Comparison of ENCODE assay signal across 9 cellular contexts in the genomic region with DNA sequence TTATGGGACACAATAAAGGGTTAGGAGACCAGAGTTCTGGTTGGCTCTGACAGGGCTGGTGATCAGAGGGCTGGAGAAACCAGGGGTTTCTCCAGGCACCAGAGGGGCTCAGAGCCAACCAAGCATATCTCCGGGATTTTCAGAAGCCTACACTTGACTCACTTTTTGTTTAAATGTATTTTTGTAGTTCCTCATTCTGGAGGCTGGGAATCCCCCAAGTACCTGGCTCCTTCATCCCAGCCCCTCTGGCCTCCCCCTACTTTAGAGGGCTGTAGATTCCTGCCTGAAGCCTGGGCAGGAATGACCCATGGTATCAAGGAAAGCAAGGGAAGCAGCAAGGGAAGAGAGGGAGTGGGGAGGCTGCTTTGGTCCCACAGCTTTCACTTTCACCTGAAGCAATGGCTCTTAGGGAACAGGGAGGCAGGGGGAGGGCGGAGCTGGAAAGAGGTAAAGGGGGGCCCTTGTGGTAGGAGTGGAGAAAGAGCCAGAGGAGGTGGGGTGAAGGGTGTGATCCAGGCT. TPM values are rescaled to one million over a fixed set of nuclear protein-coding genes. Genes with fewer than 3 reads are reported as not detected.
DNase-seq lines count a peak whose midpoint lies in the region; ATAC-seq, FAIRE-seq and TF ChIP-seq lines count a peak whose summit lies in the region.
"Had no signal": no experiment of that assay in that cellular context is flagged by ENCODE, and none has a peak within 500 bp of the region (broad histone marks: within the 10 kb centered on the region; RNA-seq: fewer than 3 reads in every experiment).

No MANE protein-coding gene starts in this region.

- peak overlapping the region; percentile 59 for H3K9ac ChIP-seq in HCT116 (ENCODE audit: low read length)

- H3K4me1 ChIP-seq in HCT116 (ENCODE audit: control insufficient read depth in 1 of 2, insufficient read depth in 2 of 2, low read length in 2 of 2) (peaks cover 11 to 15% of the 10 kb centered on the region in 2 experiments), ascending aorta (peaks cover 0 to 3% of the 10 kb centered on the region in 2 donors)

- H3K36me3 ChIP-seq in HCT116 (ENCODE audit: control insufficient read depth in 1 of 2, insufficient read depth in 2 of 2, low read length in 2 of 2) (peaks cover 0 to 12% of the 10 kb centered on the region in 2 experiments; a peak in 2 of 4 replicates), ascending aorta (peaks cover 16 to 20% of the 10 kb centered on the region in 2 donors)

- no peak for DNase-seq in HCT116 (ENCODE audit: low read depth, low spot score)
- DNase-seq in ascending aorta (ENCODE audit: low spot score in 2 of 2), result no peak
- DNase-seq in renal cortical epithelial cell (ENCODE audit: low read depth), result peak; percentile 40
- no peak for DNase-seq in foreskin melanocyte
- no peak for DNase-seq in NCI-H1417 (lab: John Stamatoyannopoulos, UW)
- no peak for DNase-seq in stimulated activated naive CD4-positive, alpha-beta T cell (lab: John Stamatoyannopoulos, UW)
- DNase-seq in H54 (ENCODE audit: insufficient read length, low spot score), result no peak

- no peak for TF ChIP-seq RAD21 in HCT116 (IDR thresholded peaks at IDR 0.05; ENCODE audit: low read depth)

- CTCF ChIA-PET in HCT116 (lab: Charles Lee), result interaction anchor here (1.3 to 1.4 kb wide), 2 partner anchors 9 to 188 kb away, joined by 3 to 4 read pairs; no protein-coding TSS in a partner anchor

- ATAC-seq in GM18502 (IDR thresholded peaks at IDR 0.05; ENCODE audit: poor library complexity, unreplicated experiment), result peak; percentile 38
- no peak for ATAC-seq in HCT116

- H3K79me2 ChIP-seq in HCT116 (ENCODE audit: insufficient read depth, low read length), result peaks cover 12% of the 10 kb centered on the region

- no peak overlapping the region for H2AFZ ChIP-seq in HCT116 (ENCODE audit: low read depth, low read length, poor library complexity, severe bottlenecking)

- peak overlapping the region; percentile 83 for H3K4me2 ChIP-seq in HCT116 (ENCODE audit: low read length)

- H3K4me3 ChIP-seq in HCT116 (replicated peaks in 1 of 2; ENCODE audit: low read depth in 1 of 2, low read length in 2 of 2), result peak overlapping the region; percentile 71 to 74
- H3K4me3 ChIP-seq in ascending aorta, result peak overlapping the region; percentile 52 to 64

- no peak for FAIRE-seq in H54 (lab: Jason Lieb, UNC)
- FAIRE-seq: pancreas had no signal

- H3K27me3 ChIP-seq in HCT116 (ENCODE audit: insufficient read depth, low read length) (no peaks in the 10 kb centered on the region), ascending aorta (no peaks in the 10 kb centered on the region)
- H3K27me3 ChIP-seq: pancreas had no signal

- no peak for TF ChIP-seq CTCF in HCT116 (IDR thresholded peaks at IDR 0.05 in 2 of 3, conservative IDR thresholded peaks at IDR 0.05 in 1 of 3; ENCODE audit: borderline replicate concordance in 1 of 3, insufficient read depth in 1 of 3, low read depth in 2 of 3, low read length in 2 of 3)
- no peak for TF ChIP-seq CTCF in ascending aorta (IDR thresholded peaks at IDR 0.05)

- no peak for TF ChIP-seq POLR2A in HCT116 (IDR thresholded peaks at IDR 0.05; ENCODE audit: borderline replicate concordance, extremely low read depth, insufficient read depth, insufficient read length)
- no peak for TF ChIP-seq POLR2A in H54 (IDR thresholded peaks at IDR 0.05; ENCODE audit: low read depth, low read length)

- intact Hi-C loops in HCT116 (cut with micrococcal nuclease), result no loop called here
- intact Hi-C loops in ascending aorta (cut with DNase I), result loop anchor here (10.0 kb wide), 1 partner anchor 566 kb away; a partner anchor contains a TSS

- no peaks in the 10 kb centered on the region for H4K20me1 ChIP-seq in HCT116 (ENCODE audit: insufficient read depth)

- no peaks in the 10 kb centered on the region for H3K9me2 ChIP-seq in HCT116 (ENCODE audit: insufficient read depth)

- H3K27ac ChIP-seq in HCT116 (ENCODE audit: low read depth, low read length) (no peak overlapping the region), ascending aorta (peak overlapping the region; percentile 81 to 87)

- POLR2A ChIA-PET in HCT116 (lab: Charles Lee), result no interaction called here

- RAD21 ChIA-PET in HCT116 (lab: Charles Lee; ENCODE audit: low non-redundant PET in 1 of 2, low total read pairs in 2 of 2, uncharacterized antibody in 2 of 2, unreplicated experiment in 2 of 2), result no interaction called here

- BruUV-seq in HCT116 (replicated peaks; lab: Mats Ljungman, UMichigan), result no TSS peak

- H3K9me3 ChIP-seq in HCT116 (ENCODE audit: control insufficient read depth in 1 of 2, insufficient read depth in 1 of 2, low read depth in 1 of 2, low read length in 2 of 2) (no peaks in the 10 kb centered on the region), ascending aorta (no peaks in the 10 kb centered on the region)
- H3K9me3 ChIP-seq: pancreas had no signal

TF ChIP-seq in HCT116, 20 proteins besides CTCF, POLR2A, EP300 and RAD21:
- TF ChIP-seq EZH2 (IDR thresholded peaks at IDR 0.05), result no peak
- TF ChIP-seq ZNF274 (IDR thresholded peaks at IDR 0.05; ENCODE audit: low read depth, low read length), result no peak
- no peak for TF ChIP-seq SRF (IDR thresholded peaks at IDR 0.05; ENCODE audit: low read depth)
- TF ChIP-seq FOSL1 (IDR thresholded peaks at IDR 0.05; ENCODE audit: low read depth), result no peak
- TF ChIP-seq, protein P1, sequence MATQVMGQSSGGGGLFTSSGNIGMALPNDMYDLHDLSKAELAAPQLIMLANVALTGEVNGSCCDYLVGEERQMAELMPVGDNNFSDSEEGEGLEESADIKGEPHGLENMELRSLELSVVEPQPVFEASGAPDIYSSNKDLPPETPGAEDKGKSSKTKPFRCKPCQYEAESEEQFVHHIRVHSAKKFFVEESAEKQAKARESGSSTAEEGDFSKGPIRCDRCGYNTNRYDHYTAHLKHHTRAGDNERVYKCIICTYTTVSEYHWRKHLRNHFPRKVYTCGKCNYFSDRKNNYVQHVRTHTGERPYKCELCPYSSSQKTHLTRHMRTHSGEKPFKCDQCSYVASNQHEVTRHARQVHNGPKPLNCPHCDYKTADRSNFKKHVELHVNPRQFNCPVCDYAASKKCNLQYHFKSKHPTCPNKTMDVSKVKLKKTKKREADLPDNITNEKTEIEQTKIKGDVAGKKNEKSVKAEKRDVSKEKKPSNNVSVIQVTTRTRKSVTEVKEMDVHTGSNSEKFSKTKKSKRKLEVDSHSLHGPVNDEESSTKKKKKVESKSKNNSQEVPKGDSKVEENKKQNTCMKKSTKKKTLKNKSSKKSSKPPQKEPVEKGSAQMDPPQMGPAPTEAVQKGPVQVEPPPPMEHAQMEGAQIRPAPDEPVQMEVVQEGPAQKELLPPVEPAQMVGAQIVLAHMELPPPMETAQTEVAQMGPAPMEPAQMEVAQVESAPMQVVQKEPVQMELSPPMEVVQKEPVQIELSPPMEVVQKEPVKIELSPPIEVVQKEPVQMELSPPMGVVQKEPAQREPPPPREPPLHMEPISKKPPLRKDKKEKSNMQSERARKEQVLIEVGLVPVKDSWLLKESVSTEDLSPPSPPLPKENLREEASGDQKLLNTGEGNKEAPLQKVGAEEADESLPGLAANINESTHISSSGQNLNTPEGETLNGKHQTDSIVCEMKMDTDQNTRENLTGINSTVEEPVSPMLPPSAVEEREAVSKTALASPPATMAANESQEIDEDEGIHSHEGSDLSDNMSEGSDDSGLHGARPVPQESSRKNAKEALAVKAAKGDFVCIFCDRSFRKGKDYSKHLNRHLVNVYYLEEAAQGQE (IDR thresholded peaks at IDR 0.05; ENCODE audit: low read depth), result no peak
- TF ChIP-seq JUND (IDR thresholded peaks at IDR 0.05), result no peak
- no peak for TF ChIP-seq TCF7L2 (IDR thresholded peaks at IDR 0.05; ENCODE audit: borderline replicate concordance, extremely low read depth, insufficient read depth, insufficient read length)
- TF ChIP-seq, protein P2, sequence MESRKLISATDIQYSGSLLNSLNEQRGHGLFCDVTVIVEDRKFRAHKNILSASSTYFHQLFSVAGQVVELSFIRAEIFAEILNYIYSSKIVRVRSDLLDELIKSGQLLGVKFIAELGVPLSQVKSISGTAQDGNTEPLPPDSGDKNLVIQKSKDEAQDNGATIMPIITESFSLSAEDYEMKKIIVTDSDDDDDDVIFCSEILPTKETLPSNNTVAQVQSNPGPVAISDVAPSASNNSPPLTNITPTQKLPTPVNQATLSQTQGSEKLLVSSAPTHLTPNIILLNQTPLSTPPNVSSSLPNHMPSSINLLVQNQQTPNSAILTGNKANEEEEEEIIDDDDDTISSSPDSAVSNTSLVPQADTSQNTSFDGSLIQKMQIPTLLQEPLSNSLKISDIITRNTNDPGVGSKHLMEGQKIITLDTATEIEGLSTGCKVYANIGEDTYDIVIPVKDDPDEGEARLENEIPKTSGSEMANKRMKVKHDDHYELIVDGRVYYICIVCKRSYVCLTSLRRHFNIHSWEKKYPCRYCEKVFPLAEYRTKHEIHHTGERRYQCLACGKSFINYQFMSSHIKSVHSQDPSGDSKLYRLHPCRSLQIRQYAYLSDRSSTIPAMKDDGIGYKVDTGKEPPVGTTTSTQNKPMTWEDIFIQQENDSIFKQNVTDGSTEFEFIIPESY (IDR thresholded peaks at IDR 0.05; ENCODE audit: extremely low read depth, insufficient replicate concordance, low read length), result no peak
- TF ChIP-seq EZH2phosphoT487 (IDR thresholded peaks at IDR 0.05; ENCODE audit: borderline replicate concordance), result no peak
- TF ChIP-seq EGR1 (IDR thresholded peaks at IDR 0.05; ENCODE audit: low read depth), result no peak
- TF ChIP-seq SP1 (IDR thresholded peaks at IDR 0.05; ENCODE audit: low read depth), result no peak
- no peak for TF ChIP-seq CBX3 (IDR thresholded peaks at IDR 0.05; ENCODE audit: low read depth)
- TF ChIP-seq, protein P3, sequence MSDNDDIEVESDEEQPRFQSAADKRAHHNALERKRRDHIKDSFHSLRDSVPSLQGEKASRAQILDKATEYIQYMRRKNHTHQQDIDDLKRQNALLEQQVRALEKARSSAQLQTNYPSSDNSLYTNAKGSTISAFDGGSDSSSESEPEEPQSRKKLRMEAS (IDR thresholded peaks at IDR 0.05), result no peak
- no peak for TF ChIP-seq POLR2AphosphoS5 (IDR thresholded peaks at IDR 0.05; ENCODE audit: low read depth, low read length)
- TF ChIP-seq, protein P4, sequence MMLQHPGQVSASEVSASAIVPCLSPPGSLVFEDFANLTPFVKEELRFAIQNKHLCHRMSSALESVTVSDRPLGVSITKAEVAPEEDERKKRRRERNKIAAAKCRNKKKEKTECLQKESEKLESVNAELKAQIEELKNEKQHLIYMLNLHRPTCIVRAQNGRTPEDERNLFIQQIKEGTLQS (IDR thresholded peaks at IDR 0.05), result no peak
- TF ChIP-seq SIN3A (IDR thresholded peaks at IDR 0.05; ENCODE audit: low read depth), result no peak
- no peak for TF ChIP-seq CEBPB (IDR thresholded peaks at IDR 0.05; ENCODE audit: low read depth)

RNA-seq across cellular contexts. Expression of a gene that starts 1.0 kb away (rescaled TPM):
- total RNA-seq in HCT116 (2021; ENCODE audit: unreplicated experiment) (21.3 TPM), ascending aorta (34.7 TPM), renal cortical epithelial cell (38.6 and 89.6 TPM in 2 replicates)
- polyA plus RNA-seq in HCT116 (2012), result 29.4 and 30.2 TPM in 2 replicates

RNA-seq across cellular contexts. Expression of a gene that starts 29.3 kb away (rescaled TPM):
- total RNA-seq in HCT116 (2021; ENCODE audit: unreplicated experiment) (31.6 TPM), ascending aorta (70.4 TPM), renal cortical epithelial cell (6.1 and 25.3 TPM in 2 replicates)
- 10.8 and 17.9 TPM in 2 replicates for polyA plus RNA-seq in HCT116 (2012)
